Comparison of ENCODE assay signal across 19 cellular contexts in the genomic region with DNA sequence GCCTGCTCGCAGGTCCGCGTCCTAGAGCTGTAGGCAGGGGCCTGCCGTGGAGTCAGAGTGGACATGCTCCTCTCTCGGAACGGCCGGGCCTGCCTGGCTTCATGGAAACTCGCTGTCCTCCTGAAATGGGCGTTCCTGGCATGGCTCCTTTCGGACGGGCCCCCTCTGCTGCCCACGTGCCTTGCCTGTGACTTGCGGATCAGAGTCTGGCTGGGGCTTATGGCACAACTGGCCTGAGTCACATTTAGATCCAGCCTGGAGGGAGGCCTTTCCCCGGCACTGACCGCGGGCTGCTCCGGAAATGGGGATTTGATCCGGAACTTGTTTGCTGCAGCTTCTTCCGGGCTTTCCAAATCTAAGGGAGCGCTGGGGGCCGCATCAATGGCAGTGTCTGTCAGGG.
"Had no signal": no experiment of that assay in that cellular context is flagged by ENCODE, and none has a peak within 500 bp of the region (broad histone marks: within the 10 kb centered on the region; RNA-seq: fewer than 3 reads in every experiment).

No MANE protein-coding gene starts in this region.

- H3K4me3 ChIP-seq: pancreas, suprapubic skin, tibial artery had no signal

- H3K9me3 Mint-ChIP-seq: central memory CD8-positive, alpha-beta T cell; endodermal cell; mesothelial cell of epicardium; natural killer cell; neural crest cell had no signal

- H3K9me3 ChIP-seq: pancreas, suprapubic skin, tibial artery had no signal

- H3K27ac ChIP-seq: foreskin keratinocyte, pancreas, suprapubic skin, tibial artery had no signal

- ATAC-seq: foreskin keratinocyte, left colon, left ventricle myocardium superior, natural killer cell, pancreas, right cardiac atrium had no signal

- H3K27me3 ChIP-seq: foreskin keratinocyte, pancreas, suprapubic skin, tibial artery had no signal

- H3K36me3 Mint-ChIP-seq: mesothelial cell of epicardium, natural killer cell had no signal

- H3K4me1 Mint-ChIP-seq: central memory CD8-positive, alpha-beta T cell; natural killer cell had no signal

- DNase-seq: effector CD4-positive, alpha-beta T cell; endodermal cell; erythroblast; foreskin keratinocyte; left colon; left ventricle myocardium superior; natural killer cell; nucleus accumbens; pancreas; small intestine; stimulated activated CD4-positive, alpha-beta T cell treated with anti-CD3 and anti-CD28 coated beads, Interleukin-2, amount 100 ng/mL, for 48 hours; stimulated activated naive CD4-positive, alpha-beta T cell treated with Interleukin-2 at 50 U/mL for 16 hours; tibial artery had no signal

- H3K36me3 ChIP-seq: pancreas had no signal

- H3K4me1 ChIP-seq: pancreas, suprapubic skin, tibial artery had no signal

- H3K4me3 Mint-ChIP-seq: central memory CD8-positive, alpha-beta T cell; endodermal cell; mesothelial cell of epicardium; natural killer cell; neural crest cell had no signal

- H3K27me3 Mint-ChIP-seq: central memory CD8-positive, alpha-beta T cell; progenitor cell of endocrine pancreas had no signal

- H3K27ac Mint-ChIP-seq: endodermal cell, mesothelial cell of epicardium, natural killer cell, progenitor cell of endocrine pancreas had no signal
